Comparison of ENCODE assay signal across 12 cellular contexts in genomic region chr7:69651101-69651590, GRCh38. TPM values are rescaled to one million over a fixed set of nuclear protein-coding genes. Genes with fewer than 3 reads are reported as not detected.
A peak's percentile ranks its signal among the peaks of the same experiment; 100 is the strongest.
DNase-seq lines count a peak whose midpoint lies in the region; ATAC-seq and TF ChIP-seq lines count a peak whose summit lies in the region.
"Had no signal": no experiment of that assay in that cellular context is flagged by ENCODE, and none has a peak within 500 bp of the region (broad histone marks: within the 10 kb centered on the region; RNA-seq: fewer than 3 reads in every experiment).

No MANE protein-coding gene starts in this region.

- H3K27ac ChIP-seq in endodermal cell (ENCODE audit: low read depth, low read length) (no peak overlapping the region), trophoblast cell (ENCODE audit: low read depth, low read length) (no peak overlapping the region), GM23248 (no peak overlapping the region)

- no peak overlapping the region for H3K4ac ChIP-seq in trophoblast cell (ENCODE audit: low read depth, low read length)

- no peak overlapping the region for H3K4me2 ChIP-seq in trophoblast cell (ENCODE audit: low read length)
- no peak overlapping the region for H3K4me2 ChIP-seq in GM23248 (ENCODE audit: unreplicated experiment)

- in situ Hi-C loops in KBM-7 (cut with MboI; ENCODE audit: low pct_unique_long_range_greater_than_20kb, low sequenced_read_pairs) = no loop called here
- in situ Hi-C loops in GM23248 (cut with MboI) = no loop called here

- no peak overlapping the region for H2BK12ac ChIP-seq in trophoblast cell (ENCODE audit: low read length)

- ATAC-seq in GM18517 (IDR thresholded peaks at IDR 0.05; ENCODE audit: unreplicated experiment) (peak; percentile 88), HG03066 (IDR thresholded peaks at IDR 0.05; ENCODE audit: low read depth, unreplicated experiment) (peak; percentile 82)

- H3K4me3 ChIP-seq in endodermal cell (ENCODE audit: low read length) (peak overlapping the region; percentile 17), trophoblast cell (ENCODE audit: low read depth, low read length) (no peak overlapping the region), GM23248 (no peak overlapping the region)

- H3K27me3 ChIP-seq in endodermal cell (ENCODE audit: control insufficient read depth, insufficient read depth, low read length, poor library complexity, severe bottlenecking) (no peaks in the 10 kb centered on the region), trophoblast cell (ENCODE audit: insufficient read depth, low read length) (no peaks in the 10 kb centered on the region), GM23248 (replicated peaks; ENCODE audit: insufficient read depth) (no peaks in the 10 kb centered on the region)

- no peak overlapping the region for H3K4me3 Mint-ChIP-seq in endodermal cell
- H3K4me3 Mint-ChIP-seq: dendritic cell treated with granulocyte-macrophage colony-stimulating factor and Interleukin-4, amounts not matched to agents 40 ng/mL and 50 ng/mL, for 4 days; T-cell had no signal

- H3K9me3 Mint-ChIP-seq in endodermal cell = no peaks in the 10 kb centered on the region
- H3K9me3 Mint-ChIP-seq: dendritic cell treated with granulocyte-macrophage colony-stimulating factor and Interleukin-4, amounts not matched to agents 40 ng/mL and 50 ng/mL, for 4 days; T-cell had no signal

- H4K20me1 ChIP-seq in GM23248 (ENCODE audit: insufficient read depth) = no peaks in the 10 kb centered on the region

- peak overlapping the region; percentile 10 for H3K27ac Mint-ChIP-seq in endodermal cell
- H3K27ac Mint-ChIP-seq: dendritic cell treated with granulocyte-macrophage colony-stimulating factor and Interleukin-4, amounts not matched to agents 40 ng/mL and 50 ng/mL, for 4 days had no signal

- WGBS in endodermal cell (ENCODE audit: insufficient coverage in 1 of 2, insufficient read length in 1 of 2), 2 experiments = 88 to 95% methylated on average over 6 to 7 of the region's 7 CpGs
- no CpG with 5 or more reads among the region's 7 CpGs for WGBS in trophoblast cell (ENCODE audit: extremely low coverage, insufficient coverage, insufficient read length)
- 85 to 90% methylated on average over 7 of the region's 7 CpGs for WGBS in GM23248 (ENCODE audit: low coverage in 1 of 2, low lambda C conversion rate in 2 of 2, missing lambda C conversion rate in 2 of 2), 2 experiments

- no peak overlapping the region for H3K9ac ChIP-seq in endodermal cell (ENCODE audit: extremely low read depth, low read length, poor library complexity, severe bottlenecking)
- no peak overlapping the region for H3K9ac ChIP-seq in trophoblast cell (ENCODE audit: low read length)
- no peak overlapping the region for H3K9ac ChIP-seq in GM23248

- peaks cover 95% of the 10 kb centered on the region for H3K4me1 Mint-ChIP-seq in endodermal cell

- H4K91ac ChIP-seq in trophoblast cell (ENCODE audit: low read depth, low read length) = no peak overlapping the region

- H3K36me3 Mint-ChIP-seq in endodermal cell (ENCODE audit: low read depth) = no peaks in the 10 kb centered on the region
- H3K36me3 Mint-ChIP-seq: T-cell had no signal

- H3K9me3 ChIP-seq in endodermal cell (ENCODE audit: control insufficient read depth, low read length) (no peaks in the 10 kb centered on the region), trophoblast cell (ENCODE audit: insufficient read depth, low read depth, low read length) (no peaks in the 10 kb centered on the region), GM23248 (ENCODE audit: low read depth) (no peaks in the 10 kb centered on the region)

- no peak overlapping the region for H2BK120ac ChIP-seq in trophoblast cell (ENCODE audit: insufficient read depth, low read length, poor library complexity)

- H4K12ac ChIP-seq in trophoblast cell (ENCODE audit: low read depth, low read length) = no peak overlapping the region

- H3K79me2 ChIP-seq in trophoblast cell (ENCODE audit: control insufficient read depth, insufficient read depth, low read length, poor library complexity) (no peaks in the 10 kb centered on the region), GM23248 (ENCODE audit: insufficient read depth) (no peaks in the 10 kb centered on the region)

- H2AFZ ChIP-seq in trophoblast cell (ENCODE audit: insufficient read depth, low read length, poor library complexity) (no peak overlapping the region), GM23248 (no peak overlapping the region)

- H3K36me3 ChIP-seq in endodermal cell (ENCODE audit: control insufficient read depth, insufficient read depth, low read length) (no peaks in the 10 kb centered on the region), trophoblast cell (ENCODE audit: control insufficient read depth in 1 of 2, insufficient read depth in 2 of 2, low read length in 2 of 2) (no peaks in the 10 kb centered on the region), GM23248 (ENCODE audit: low read depth) (no peaks in the 10 kb centered on the region)

- TF ChIP-seq CTCF in GM20000 (IDR thresholded peaks at IDR 0.05; ENCODE audit: extremely low read depth, missing control alignments) (no peak), endodermal cell (conservative IDR thresholded peaks at IDR 0.05) (no peak)

- no peaks in the 10 kb centered on the region for H3F3A ChIP-seq in GM23248 (ENCODE audit: insufficient read depth)

- no peak overlapping the region for H3K14ac ChIP-seq in trophoblast cell (ENCODE audit: low read length)

- H3K4me1 ChIP-seq in endodermal cell (ENCODE audit: control insufficient read depth, insufficient read depth, low read length) (peaks cover 52% of the 10 kb centered on the region), trophoblast cell (ENCODE audit: control insufficient read depth in 1 of 2, insufficient read depth in 2 of 2, low read length in 2 of 2) (peaks cover 0 to 4% of the 10 kb centered on the region in 2 experiments), GM23248 (ENCODE audit: insufficient read depth) (no peaks in the 10 kb centered on the region)

- no peak overlapping the region for H4K8ac ChIP-seq in trophoblast cell (ENCODE audit: low read depth, low read length)

- DNase-seq in GM20000 (ENCODE audit: low spot score) (peak; percentile 70), endodermal cell (no peak), KBM-7 (no peak), NCI-H1436 treated with DMSO at 0.1 percent for 48 hours (lab: John Stamatoyannopoulos, UW) (no peak), trophoblast cell (no peak), GM23248 (no peak)
- DNase-seq: DMS79, occipital lobe had no signal

- H2AK5ac ChIP-seq in trophoblast cell (ENCODE audit: low read length) = no peak overlapping the region

- no peak overlapping the region for H3K18ac ChIP-seq in trophoblast cell (ENCODE audit: low read length)

- H2BK5ac ChIP-seq in trophoblast cell (ENCODE audit: low read depth, low read length, poor library complexity) = no peak overlapping the region

- H3K23ac ChIP-seq in trophoblast cell (ENCODE audit: low read length) = no peak overlapping the region

- no peaks in the 10 kb centered on the region for H3K79me1 ChIP-seq in trophoblast cell (ENCODE audit: low read length)

- H3K27me3 Mint-ChIP-seq in endodermal cell (ENCODE audit: insufficient read depth) = no peaks in the 10 kb centered on the region
- H3K27me3 Mint-ChIP-seq: dendritic cell treated with granulocyte-macrophage colony-stimulating factor and Interleukin-4, amounts not matched to agents 40 ng/mL and 50 ng/mL, for 4 days had no signal

- no peaks in the 10 kb centered on the region for H3K9me2 ChIP-seq in GM23248 (ENCODE audit: insufficient read depth)

RNA-seq across cellular contexts. Expression of gene AUTS2, which starts 52.9 kb away (rescaled TPM):
- 100 to 1,000 TPM in 1 of 2 donors, 10 to 100 TPM in 1; 76.8 to 106 TPM for total RNA-seq in endodermal cell
- polyA plus RNA-seq in endodermal cell (2013, experiment 1 of 2) = 120 TPM
- 103 TPM for polyA plus RNA-seq in endodermal cell (2013, experiment 2 of 2)
- polyA plus RNA-seq in trophoblast cell (2013) = 17.4 and 19.1 TPM in 2 replicates
- total RNA-seq in GM23248 (2014; rRNA removed; shearing (Covaris generic)) = 1.4 and 3.0 TPM in 2 replicates
- polyA plus RNA-seq in GM23248 (2016; fragmentation: Nextera tagmentation; extraction: Ambion mirVana) = 2.5 and 4.4 TPM in 2 replicates

Comparison
In these comparisons a context has a peak if more than half of its experiments do, and no peak if none do; other contexts are left out.
1. RNA of gene AUTS2, which starts 52.9 kb away (total RNA-seq): 76.8 to 106 TPM in endodermal cell; 1.4 to 3.0 TPM in GM23248; every median in the first group is over 10 times any median in the second.